ENCODE assay signal across 9 cellular contexts in genomic region chr6:24126586-24127192, GRCh38. TPM values are rescaled to one million over a fixed set of nuclear protein-coding genes. Genes with fewer than 3 reads are reported as not detected.
A peak's percentile ranks its signal among the peaks of the same experiment; 100 is the strongest.
DNase-seq lines count a peak whose midpoint lies in the region; ATAC-seq, FAIRE-seq and TF ChIP-seq lines count a peak whose summit lies in the region.
"Had no signal": no experiment of that assay in that cellular context is flagged by ENCODE, and none has a peak within 500 bp of the region (broad histone marks: within the 10 kb centered on the region; RNA-seq: fewer than 3 reads in every experiment).

No MANE protein-coding gene starts in this region.

- H3K27ac ChIP-seq in left lung: no peak overlapping the region

- H3K27me3 ChIP-seq in H7 (ENCODE audit: control insufficient read depth, insufficient read depth, low read length) (no peaks in the 10 kb centered on the region), bronchial epithelial cell (ENCODE audit: control insufficient read depth, insufficient read depth, low read length) (no peaks in the 10 kb centered on the region), left lung (peaks cover 5 to 34% of the 10 kb centered on the region in 2 donors)

- H3K4me1 ChIP-seq in left lung: no peaks in the 10 kb centered on the region

- intact Hi-C loops in left lung (cut with DNase I): no loop called here

- H3K9me3 ChIP-seq in left lung: no peaks in the 10 kb centered on the region

- no peak for TF ChIP-seq CTCF in bronchial epithelial cell (IDR thresholded peaks at IDR 0.05; ENCODE audit: insufficient read depth, low read length, severe bottlenecking)
- TF ChIP-seq CTCF in left lung (IDR thresholded peaks at IDR 0.05): no peak

- no peak overlapping the region for H3K4me3 ChIP-seq in H7 (ENCODE audit: insufficient read depth, low read depth, low read length)
- H3K4me3 ChIP-seq in bronchial epithelial cell (ENCODE audit: low read depth, low read length): no peak overlapping the region
- no peak overlapping the region for H3K4me3 ChIP-seq in left lung

- ATAC-seq in left lung (peak; percentile 76), GM19397 (IDR thresholded peaks at IDR 0.05; ENCODE audit: unreplicated experiment) (no peak), HG03520 (IDR thresholded peaks at IDR 0.05; ENCODE audit: unreplicated experiment) (no peak)

- FAIRE-seq in bronchial epithelial cell (lab: Jason Lieb, UNC): no peak

- peak; percentile 42 for DNase-seq in EH (ENCODE audit: low read depth)
- DNase-seq in H7: peak; percentile 73
- DNase-seq in NOMO-1 (lab: John Stamatoyannopoulos, UW; ENCODE audit: unreplicated experiment in 2 of 2): peak; percentile 30 to 53
- DNase-seq in bronchial epithelial cell (ENCODE audit: low read depth): peak; percentile 46
- no peak for DNase-seq in left lung
- DNase-seq in activated naive CD4-positive, alpha-beta T cell (lab: John Stamatoyannopoulos, UW): no peak

- H3K36me3 ChIP-seq in H7 (replicated peaks; ENCODE audit: control insufficient read depth, insufficient read depth, low read length): no peaks in the 10 kb centered on the region
- no peaks in the 10 kb centered on the region for H3K36me3 ChIP-seq in bronchial epithelial cell (ENCODE audit: control insufficient read depth, insufficient read depth, low read length)
- no peaks in the 10 kb centered on the region for H3K36me3 ChIP-seq in left lung

RNA-seq across cellular contexts. Expression of gene NRSN1, which starts 0.7 kb away (rescaled TPM):
- total RNA-seq in H7 (2014; rRNA removed; shearing (Covaris generic)): not detected in 2 replicates
- not detected in 2 replicates for total RNA-seq in bronchial epithelial cell
- total RNA-seq in left lung: not detected
- total RNA-seq: lower leg skin had no signal

Comparison
In these comparisons a context has a peak if more than half of its experiments do, and no peak if none do; other contexts are left out.
1. DNase-seq: peak in EH (single experiment), H7 (single experiment), NOMO-1 (2 of 2) and bronchial epithelial cell (single experiment); none in left lung (0 of 2) and activated naive CD4-positive, alpha-beta T cell (0 of 4).